ENCODE assay signal across 1 cellular context in genomic region chr1:117605811-117606607, GRCh38.
TF ChIP-seq lines count a peak whose summit lies in the region.

Gene TENT5C (plus strand): TSS chr1:117606048. CDS start chr1:117622869, 16,821 bp downstream.

TF ChIP-seq in K562, 482 proteins besides CTCF, POLR2A, EP300 and RAD21 (continued from another document and continues in another):
- peak in 1 of 2 experiments; percentile 67; a peak in 1 of 4 replicates for TF ChIP-seq FOXK2 (conservative IDR thresholded peaks at IDR 0.05 in 1 of 2, IDR thresholded peaks at IDR 0.05 in 1 of 2; ENCODE audit: low read depth in 2 of 2)
- no peak for TF ChIP-seq RREB1 (CRISPR knock-in tag; IDR thresholded peaks at IDR 0.05)
- no peak for TF ChIP-seq FOSL1 (tag; conservative IDR thresholded peaks at IDR 0.05)
- TF ChIP-seq BRF2 (IDR thresholded peaks at IDR 0.05; ENCODE audit: borderline replicate concordance, insufficient read depth, insufficient read length), result no peak
- no peak for TF ChIP-seq ELK1 (CRISPR knock-in tag; IDR thresholded peaks at IDR 0.05)
- no peak for TF ChIP-seq NR2C1 (IDR thresholded peaks at IDR 0.05)
- TF ChIP-seq NR2C1 (tag; IDR thresholded peaks at IDR 0.05), result no peak
- TF ChIP-seq ZNF174 (CRISPR knock-in tag; IDR thresholded peaks at IDR 0.05), result no peak
- TF ChIP-seq SOX6 (IDR thresholded peaks at IDR 0.05), result no peak; the same call in 1 of the 2 replicates
- no peak for TF ChIP-seq TSHZ1 (CRISPR knock-in tag; IDR thresholded peaks at IDR 0.05)
- TF ChIP-seq XRCC4 (IDR thresholded peaks at IDR 0.05; ENCODE audit: extremely low read depth, insufficient read depth, insufficient read length), result no peak
- peak; percentile 68 for TF ChIP-seq MBD2 (IDR thresholded peaks at IDR 0.05; ENCODE audit: borderline replicate concordance, low read depth)
- TF ChIP-seq FOXM1 (IDR thresholded peaks at IDR 0.05; ENCODE audit: low read depth), result no peak
- peak; percentile 84; the same call in 1 of the 2 replicates for TF ChIP-seq FOXM1 (CRISPR knock-in tag; IDR thresholded peaks at IDR 0.05; ENCODE audit: low read depth)
- 0 out of 2 replicates have a peak, but pooled peaks have one; percentile 24 for TF ChIP-seq ZSCAN32 (CRISPR knock-in tag; IDR thresholded peaks at IDR 0.05)
- TF ChIP-seq TCF15 (CRISPR knock-in tag; IDR thresholded peaks at IDR 0.05), result no peak
- no peak for TF ChIP-seq ARID3A (IDR thresholded peaks at IDR 0.05; ENCODE audit: borderline replicate concordance, low read depth, low read length)
- TF ChIP-seq E2F3 (CRISPR knock-in tag; IDR thresholded peaks at IDR 0.05), result no peak
- no peak for TF ChIP-seq ZBTB43 (CRISPR knock-in tag; IDR thresholded peaks at IDR 0.05)
- TF ChIP-seq PPARD (CRISPR knock-in tag; IDR thresholded peaks at IDR 0.05), result no peak
- 0 out of 2 replicates have a peak, but pooled peaks have one; percentile 42 for TF ChIP-seq ZBTB17 (CRISPR knock-in tag; IDR thresholded peaks at IDR 0.05)
- no peak for TF ChIP-seq MYBL2 (IDR thresholded peaks at IDR 0.05; ENCODE audit: low read depth)
- no peak for TF ChIP-seq MYBL2 (CRISPR knock-in tag; IDR thresholded peaks at IDR 0.05; ENCODE audit: borderline replicate concordance)
- TF ChIP-seq ZNF165 (CRISPR knock-in tag; IDR thresholded peaks at IDR 0.05; ENCODE audit: borderline replicate concordance), result no peak
- no peak for TF ChIP-seq HNRNPUL1 (IDR thresholded peaks at IDR 0.05; ENCODE audit: low read length)
- no peak for TF ChIP-seq POLR3A (IDR thresholded peaks at IDR 0.05; ENCODE audit: borderline replicate concordance, extremely low read depth, insufficient read depth, insufficient read length)
- no peak for TF ChIP-seq RAD51 (IDR thresholded peaks at IDR 0.05; ENCODE audit: borderline replicate concordance, low read depth)
- TF ChIP-seq ZNF696 (CRISPR knock-in tag; conservative IDR thresholded peaks at IDR 0.05), result no peak
- no peak for TF ChIP-seq ZNF584 (CRISPR knock-in tag; IDR thresholded peaks at IDR 0.05; ENCODE audit: low read depth)
- no peak for TF ChIP-seq SLC30A9 (CRISPR knock-in tag; IDR thresholded peaks at IDR 0.05)
- peak; percentile 71 for TF ChIP-seq PKNOX1 (IDR thresholded peaks at IDR 0.05)
- TF ChIP-seq BRCA1 (IDR thresholded peaks at IDR 0.05), result no peak
- TF ChIP-seq BRCA1 (CRISPR knock-in tag; IDR thresholded peaks at IDR 0.05), result no peak
- TF ChIP-seq FOXP1 (CRISPR knock-in tag; IDR thresholded peaks at IDR 0.05), result peak; percentile 71; the same call in 1 of the 2 replicates
- TF ChIP-seq CC2D1A (IDR thresholded peaks at IDR 0.05), result peak; percentile 62; the same call in 1 of the 2 replicates
- TF ChIP-seq KLF1 (tag; IDR thresholded peaks at IDR 0.05), result no peak; the same call in none of the 2 replicates
- TF ChIP-seq MTF1 (CRISPR knock-in tag; IDR thresholded peaks at IDR 0.05; ENCODE audit: borderline replicate concordance), result no peak
- no peak for TF ChIP-seq SRF (CRISPR knock-in tag; IDR thresholded peaks at IDR 0.05)
- no peak for TF ChIP-seq CBFB (CRISPR knock-in tag; IDR thresholded peaks at IDR 0.05)
- TF ChIP-seq PREB (CRISPR knock-in tag; IDR thresholded peaks at IDR 0.05), result no peak
- no peak for TF ChIP-seq ARID3B (CRISPR knock-in tag; IDR thresholded peaks at IDR 0.05; ENCODE audit: borderline replicate concordance)
- TF ChIP-seq HNRNPK (IDR thresholded peaks at IDR 0.05; ENCODE audit: low read depth, low read length, poor library complexity, severe bottlenecking), result no peak
